In the genomic region with DNA sequence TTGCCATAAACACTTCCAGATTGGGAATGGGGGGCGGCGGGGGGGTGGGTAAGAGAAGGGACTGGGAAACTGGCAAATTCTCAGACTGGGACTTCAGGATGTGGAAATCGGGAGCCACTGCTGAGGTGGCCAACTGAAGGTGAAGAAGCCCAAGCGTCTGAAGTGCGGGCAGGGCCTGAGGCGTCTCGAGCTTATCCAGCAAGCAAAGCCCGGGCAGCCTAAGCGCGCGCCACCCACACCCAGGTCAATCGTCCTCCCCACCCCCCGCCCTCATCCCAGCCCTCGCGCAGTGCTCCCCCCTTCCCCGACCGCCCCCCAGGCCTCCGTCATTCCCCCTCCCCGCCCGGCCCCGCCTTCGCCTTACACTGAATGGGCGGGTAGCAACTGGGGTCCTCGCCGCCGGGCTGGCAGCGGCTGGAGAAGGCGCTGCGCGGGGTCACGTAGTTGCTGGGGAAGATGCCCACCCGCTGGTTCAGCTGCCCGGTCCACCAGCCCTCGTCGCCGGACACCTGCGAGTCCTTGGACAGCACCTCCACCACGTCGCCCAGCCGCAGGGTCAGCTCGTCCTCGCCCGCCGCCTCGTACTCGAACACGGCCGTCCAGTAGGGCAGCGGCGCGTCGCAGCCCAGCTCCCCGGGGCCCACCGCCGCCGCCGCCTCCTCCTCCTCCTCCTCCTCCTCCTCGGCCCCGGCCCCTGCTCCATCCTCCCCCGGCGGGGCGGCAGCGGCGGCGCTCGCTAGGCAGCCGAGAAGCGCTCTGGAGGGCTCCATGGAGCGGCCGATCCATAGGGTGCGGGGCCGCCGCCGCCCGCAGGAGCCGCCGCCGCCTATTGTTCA, we compare ENCODE assay signal across 8 cellular contexts. TPM values are rescaled to one million over a fixed set of nuclear protein-coding genes. Genes with fewer than 3 reads are reported as not detected.
DNase-seq lines count a peak whose midpoint lies in the region; ATAC-seq, FAIRE-seq and TF ChIP-seq lines count a peak whose summit lies in the region.

No MANE protein-coding gene starts in this region.

- WGBS in mesendoderm (ENCODE audit: extremely low coverage, insufficient coverage, low lambda C conversion rate), result no CpG with 5 or more reads among the region's 78 CpGs

- peak overlapping the region; percentile 75 for H3K4me3 ChIP-seq in CD4-positive, CD25-positive, alpha-beta regulatory T cell (ENCODE audit: low read depth, low read length)
- H3K4me3 ChIP-seq in WI38 (ENCODE audit: low read depth, low read length) (peak overlapping the region; percentile 53), choroid plexus epithelial cell (ENCODE audit: low read depth, low read length) (peak overlapping the region; percentile 73), mesendoderm (ENCODE audit: low read length) (peak overlapping the region; percentile 76)

- peak overlapping the region; percentile 96 for H3K56ac ChIP-seq in mesendoderm (ENCODE audit: low read length)

- peak overlapping the region; percentile 68 for H3K27ac ChIP-seq in CD4-positive, CD25-positive, alpha-beta regulatory T cell (ENCODE audit: insufficient read depth, low read length, poor library complexity, severe bottlenecking)
- peak overlapping the region; percentile 77 for H3K27ac ChIP-seq in mesendoderm (ENCODE audit: low read depth, low read length)

- H4K8ac ChIP-seq in mesendoderm (ENCODE audit: low read depth, low read length), result no peak overlapping the region

- H2BK5ac ChIP-seq in mesendoderm (ENCODE audit: low read length), result no peak overlapping the region

- no peaks in the 10 kb centered on the region for H3K36me3 Mint-ChIP-seq in CD4-positive, CD25-positive, alpha-beta regulatory T cell

- FAIRE-seq in HTR-8/SVneo (lab: Jason Lieb, UNC), result no peak

- no peaks in the 10 kb centered on the region for H3K9me3 ChIP-seq in CD4-positive, CD25-positive, alpha-beta regulatory T cell (ENCODE audit: control insufficient read depth in 2 of 2, low read length in 2 of 2)

- H3K4me1 ChIP-seq in CD4-positive, CD25-positive, alpha-beta regulatory T cell (ENCODE audit: control insufficient read depth, insufficient read depth, low read length, poor library complexity, severe bottlenecking), result peaks cover 16% of the 10 kb centered on the region
- no peaks in the 10 kb centered on the region for H3K4me1 ChIP-seq in mesendoderm (ENCODE audit: control insufficient read depth, low read depth, low read length)

- DNase-seq in CD4-positive, CD25-positive, alpha-beta regulatory T cell, result peak; percentile 22 to 51 (median 49)
- peak; percentile 79 for DNase-seq in HTR-8/SVneo (ENCODE audit: insufficient read length, low spot score)
- peak; percentile 25 for DNase-seq in choroid plexus epithelial cell (ENCODE audit: low read depth)
- peak; percentile 37 for DNase-seq in mesendoderm
- DNase-seq in stimulated activated naive CD8-positive, alpha-beta T cell treated with anti-CD3 and anti-CD28 coated beads, Interleukin-15, amount 100 ng/mL, for 72 hours, result peak; percentile 40 to 45
- no peak for DNase-seq in 8988T

- H3K27ac Mint-ChIP-seq in CD4-positive, CD25-positive, alpha-beta regulatory T cell, result peak overlapping the region; percentile 59 to 87 (median 70)
- no peak overlapping the region for H3K27ac Mint-ChIP-seq in stimulated activated naive CD8-positive, alpha-beta T cell treated with anti-CD3 and anti-CD28 coated beads, Interleukin-15, amount 100 ng/mL, for 72 hours

- H3K23ac ChIP-seq in mesendoderm (ENCODE audit: low read length), result no peak overlapping the region

- H4K5ac ChIP-seq in mesendoderm (ENCODE audit: low read length), result no peak overlapping the region

- peak; percentile 6 to 16 for ATAC-seq in CD4-positive, CD25-positive, alpha-beta regulatory T cell (ENCODE audit: low read depth in 2 of 2)
- ATAC-seq in GM21423 (IDR thresholded peaks at IDR 0.05; ENCODE audit: unreplicated experiment), result peak; percentile 12
- ATAC-seq in stimulated activated naive CD8-positive, alpha-beta T cell treated with anti-CD3 and anti-CD28 coated beads, Interleukin-15, amount 100 ng/mL, for 72 hours, result peak; percentile 46

- H3K79me2 ChIP-seq in mesendoderm (ENCODE audit: control insufficient read depth, insufficient read depth, low read length), result peaks cover 30% of the 10 kb centered on the region

- H2BK15ac ChIP-seq in mesendoderm (replicated peaks; ENCODE audit: low read depth), result no peak overlapping the region

- no peak overlapping the region for H2AK5ac ChIP-seq in mesendoderm (ENCODE audit: low read length)

- peaks cover 22% of the 10 kb centered on the region for H3K79me1 ChIP-seq in mesendoderm (ENCODE audit: low read length)

- no peaks in the 10 kb centered on the region for H3K27me3 Mint-ChIP-seq in CD4-positive, CD25-positive, alpha-beta regulatory T cell
- no peaks in the 10 kb centered on the region for H3K27me3 Mint-ChIP-seq in stimulated activated naive CD8-positive, alpha-beta T cell treated with anti-CD3 and anti-CD28 coated beads, Interleukin-15, amount 100 ng/mL, for 72 hours

- peak overlapping the region; percentile 44 for H3K4ac ChIP-seq in mesendoderm (ENCODE audit: low read depth, low read length)

- no peaks in the 10 kb centered on the region for H3K36me3 ChIP-seq in CD4-positive, CD25-positive, alpha-beta regulatory T cell (ENCODE audit: control insufficient read depth, insufficient read depth, low read length)
- no peaks in the 10 kb centered on the region for H3K36me3 ChIP-seq in mesendoderm (ENCODE audit: control insufficient read depth, insufficient read depth, low read length)

- no peak for TF ChIP-seq CTCF in WI38 (IDR thresholded peaks at IDR 0.05; ENCODE audit: low read depth, low read length)
- no peak for TF ChIP-seq CTCF in choroid plexus epithelial cell (conservative IDR thresholded peaks at IDR 0.05; ENCODE audit: low read depth, low read length)

- peaks cover 0 to 19% (median 11%) of the 10 kb centered on the region in 4 donors for H3K4me1 Mint-ChIP-seq in CD4-positive, CD25-positive, alpha-beta regulatory T cell
- peaks cover 13% of the 10 kb centered on the region for H3K4me1 Mint-ChIP-seq in stimulated activated naive CD8-positive, alpha-beta T cell treated with anti-CD3 and anti-CD28 coated beads, Interleukin-15, amount 100 ng/mL, for 72 hours

- H2BK120ac ChIP-seq in mesendoderm (ENCODE audit: low read depth, low read length), result peak overlapping the region; percentile 34

- peak overlapping the region; percentile 66 for H3K4me2 ChIP-seq in mesendoderm (ENCODE audit: low read length)

- H3K9me3 Mint-ChIP-seq in CD4-positive, CD25-positive, alpha-beta regulatory T cell, result no peaks in the 10 kb centered on the region
- H3K9me3 Mint-ChIP-seq in stimulated activated naive CD8-positive, alpha-beta T cell treated with anti-CD3 and anti-CD28 coated beads, Interleukin-15, amount 100 ng/mL, for 72 hours, result no peaks in the 10 kb centered on the region

- no peaks in the 10 kb centered on the region for H3K27me3 ChIP-seq in CD4-positive, CD25-positive, alpha-beta regulatory T cell (ENCODE audit: control insufficient read depth, insufficient read depth, low read length)
- no peaks in the 10 kb centered on the region for H3K27me3 ChIP-seq in mesendoderm (ENCODE audit: insufficient read depth, low read length, poor library complexity)

- H3K18ac ChIP-seq in mesendoderm (ENCODE audit: low read length), result peak overlapping the region; percentile 86

- peak overlapping the region; percentile 84 for H3K9ac ChIP-seq in mesendoderm (ENCODE audit: low read length)

- H3K4me3 Mint-ChIP-seq in CD4-positive, CD25-positive, alpha-beta regulatory T cell, result peak overlapping the region; percentile 82 to 93 (median 87)
- peak overlapping the region; percentile 83 to 90 for H3K4me3 Mint-ChIP-seq in stimulated activated naive CD8-positive, alpha-beta T cell treated with anti-CD3 and anti-CD28 coated beads, Interleukin-15, amount 100 ng/mL, for 72 hours

RNA-seq across cellular contexts. Expression of gene MAP3K9, which starts 0.7 kb away (rescaled TPM):
- 15.7 TPM for total RNA-seq in CD4-positive, CD25-positive, alpha-beta regulatory T cell
- 1 to 10 TPM; 1.1 to 1.7 (median 1.4) TPM for polyA plus RNA-seq in CD4-positive, CD25-positive, alpha-beta regulatory T cell
- polyA plus RNA-seq in mesendoderm (2013, experiment 1 of 2), result 6.3 TPM
- polyA plus RNA-seq in mesendoderm (2013, experiment 2 of 2), result 6.4 TPM

Comparison
In these comparisons a context has a peak if more than half of its experiments do, and no peak if none do; other contexts are left out.
1. H3K27ac Mint-ChIP-seq: peak in CD4-positive, CD25-positive, alpha-beta regulatory T cell (3 of 3); none in stimulated activated naive CD8-positive, alpha-beta T cell treated with anti-CD3 and anti-CD28 coated beads, Interleukin-15, amount 100 ng/mL, for 72 hours (0 of 2).
2. Peak in every context shown above with its lines, with median percentiles within 50 percentile points of each other: ATAC-seq and H3K4me3 ChIP-seq.